Comparison of ENCODE assay signal across 18 cellular contexts in genomic region chr4:152806492-152807125, GRCh38. TPM values are rescaled to one million over a fixed set of nuclear protein-coding genes. Genes with fewer than 3 reads are reported as not detected.
DNase-seq lines count a peak whose midpoint lies in the region; ATAC-seq, FAIRE-seq and TF ChIP-seq lines count a peak whose summit lies in the region.
"Had no signal": no experiment of that assay in that cellular context is flagged by ENCODE, and none has a peak within 500 bp of the region (broad histone marks: within the 10 kb centered on the region; RNA-seq: fewer than 3 reads in every experiment).

No MANE protein-coding gene starts in this region.

- H3K4me1 Mint-ChIP-seq in HFFc6 (ENCODE audit: low read depth), result peaks cover 33% of the 10 kb centered on the region
- H3K4me1 Mint-ChIP-seq in natural killer cell, result peaks cover 39 to 42% of the 10 kb centered on the region in 2 donors

- CTCF ChIA-PET in GM12878 (lab: Yijun Ruan, JAX) (interaction anchor here (0.9 kb wide), 1 partner anchor 703 kb away, joined by 4 read pairs; no protein-coding TSS in a partner anchor), GM10248 (lab: Yijun Ruan, JAX) (no interaction called here)

- in situ Hi-C loops in GM12878 (cut with MboI), result no loop called here

- TF ChIP-seq EP300 in GM12878 (IDR thresholded peaks at IDR 0.05; ENCODE audit: borderline replicate concordance in 1 of 2, control insufficient read depth in 1 of 2, low read depth in 2 of 2, low read length in 2 of 2), result no peak

- peak; percentile 40 for ATAC-seq in GM12878
- no peak for ATAC-seq in natural killer cell
- no peak for ATAC-seq in Right ventricle myocardium inferior
- no peak for ATAC-seq in GM21390 (IDR thresholded peaks at IDR 0.05; ENCODE audit: unreplicated experiment)
- ATAC-seq: left lung had no signal

- peak; percentile 7 for DNase-seq in HFFc6
- no peak for DNase-seq in GM12878 (ENCODE audit: low read depth, low spot score)
- DNase-seq in natural killer cell, result no peak
- no peak for DNase-seq in Right ventricle myocardium inferior (ENCODE audit: missing footprints)
- no peak for DNase-seq in GM10248 (ENCODE audit: extremely low spot score)
- DNase-seq: activated CD4-positive, alpha-beta T cell treated with anti-CD3 and anti-CD28 coated beads for 48 hours; activated naive CD4-positive, alpha-beta T cell treated with anti-CD3 and anti-CD28 coated beads, Interleukin-2, amount 10 ng/mL, durations not matched to agents 7 days and 5 days; colonic mucosa; left lung; NCI-H1092; NCI-H2029; NCI-H446; nucleus accumbens; stimulated activated CD4-positive, alpha-beta T cell treated with anti-CD3 and anti-CD28 coated beads, Interleukin-12 subunit alpha, Interleukin-12 subunit beta, amount 100 ng/mL, for 4 hours had no signal

- no peak for TF ChIP-seq RAD21 in GM12878 (IDR thresholded peaks at IDR 0.05; ENCODE audit: insufficient read depth, low read depth, low read length)

- no peaks in the 10 kb centered on the region for H3K27me3 ChIP-seq in GM12878 (replicated peaks in 1 of 2; ENCODE audit: control insufficient read depth in 2 of 2, insufficient read depth in 2 of 2, low read length in 1 of 2)
- H3K27me3 ChIP-seq: colonic mucosa, left lung had no signal

- BruUV-seq in GM12878 (replicated peaks; lab: Mats Ljungman, UMichigan), result no TSS peak

- H3K36me3 ChIP-seq in GM12878 (ENCODE audit: control insufficient read depth in 2 of 2, insufficient read depth in 2 of 2, low read length in 1 of 2), result no peaks in the 10 kb centered on the region
- H3K36me3 ChIP-seq: colonic mucosa, left lung, thoracic aorta had no signal

- H3K27ac Mint-ChIP-seq in HFFc6 (0 out of 2 replicates have a peak overlapping the region, but pooled peaks have one; percentile 11), natural killer cell (peak overlapping the region; percentile 7 to 78)
- H3K27ac Mint-ChIP-seq: activated naive CD4-positive, alpha-beta T cell treated with anti-CD3 and anti-CD28 coated beads, Interleukin-2, amount 10 ng/mL, durations not matched to agents 7 days and 5 days had no signal

- H3K9ac ChIP-seq in GM12878 (ENCODE audit: control insufficient read depth, insufficient read depth, low read length), result no peak overlapping the region

- H3K79me2 ChIP-seq in GM12878 (ENCODE audit: control insufficient read depth, insufficient read depth, low read length), result peaks cover 2% of the 10 kb centered on the region; the same call in 1 of the 2 replicates

- intact Hi-C loops in GM12878 (cut with micrococcal nuclease; ENCODE audit: unreplicated experiment), result no loop called here
- intact Hi-C loops in natural killer cell (cut with micrococcal nuclease), result no loop called here
- intact Hi-C loops in Right ventricle myocardium inferior (cut with DNase I), result no loop called here

- H3K27me3 Mint-ChIP-seq in HFFc6 (ENCODE audit: insufficient read depth), result no peaks in the 10 kb centered on the region
- H3K27me3 Mint-ChIP-seq in natural killer cell (ENCODE audit: low read depth in 2 of 2), result no peaks in the 10 kb centered on the region
- H3K27me3 Mint-ChIP-seq: activated naive CD4-positive, alpha-beta T cell treated with anti-CD3 and anti-CD28 coated beads, Interleukin-2, amount 10 ng/mL, durations not matched to agents 7 days and 5 days had no signal

- H3K4me3 ChIP-seq in GM12878, result no peak overlapping the region
- H3K4me3 ChIP-seq: colonic mucosa, left lung, thoracic aorta had no signal

- H3K9me3 Mint-ChIP-seq in HFFc6 (no peaks in the 10 kb centered on the region), natural killer cell (no peaks in the 10 kb centered on the region)

- POLR2A ChIA-PET in GM12878 (lab: Charles Lee), result interaction anchor here (0.6 kb wide), 1 partner anchor 702 kb away, joined by 3 read pairs; no protein-coding TSS in a partner anchor
- POLR2A ChIA-PET in GM10248 (lab: Yijun Ruan, JAX), result no interaction called here

- H2AFZ ChIP-seq in GM12878 (ENCODE audit: control insufficient read depth, low read depth, low read length), result no peak overlapping the region

- SMC1A ChIA-PET in GM12878 (lab: Charles Lee; ENCODE audit: uncharacterized antibody, unreplicated experiment), result interaction anchor here (0.6 to 3.0 kb wide), 3 partner anchors 10 to 40 kb away, joined by 3 to 10 read pairs (median 3); no protein-coding TSS in a partner anchor

- no peaks in the 10 kb centered on the region for H3K9me3 ChIP-seq in GM12878 (replicated peaks; ENCODE audit: control insufficient read depth, insufficient read depth, low read length)
- H3K9me3 ChIP-seq: colonic mucosa, left lung, thoracic aorta had no signal

- 97% methylated on average over 3 of the region's 3 CpGs for WGBS in GM12878 (ENCODE audit: insufficient coverage, insufficient replicate concordance, low lambda C conversion rate, missing lambda C conversion rate)

- no peak overlapping the region for H3K4me2 ChIP-seq in GM12878 (ENCODE audit: control insufficient read depth, insufficient read depth)

- H3K4me1 ChIP-seq in GM12878 (ENCODE audit: control insufficient read depth, insufficient read depth, low read length), result no peaks in the 10 kb centered on the region
- H3K4me1 ChIP-seq: colonic mucosa had no signal

- H4K20me1 ChIP-seq in GM12878 (ENCODE audit: control insufficient read depth, insufficient read depth), result no peaks in the 10 kb centered on the region

- TF ChIP-seq CTCF in C4-2B (conservative IDR thresholded peaks at IDR 0.05) (no peak), HFFc6 (IDR thresholded peaks at IDR 0.05) (no peak), GM12878 (IDR thresholded peaks at IDR 0.05 in 2 of 3, conservative IDR thresholded peaks at IDR 0.05 in 1 of 3; ENCODE audit: control insufficient read depth in 2 of 3, extremely low read depth in 1 of 3, insufficient read depth in 1 of 3, low read depth in 3 of 3, low read length in 3 of 3) (no peak), natural killer cell (IDR thresholded peaks at IDR 0.05) (no peak), GM10248 (IDR thresholded peaks at IDR 0.05; ENCODE audit: control extremely low read depth, extremely low read depth, low read depth, missing control alignments) (no peak)

- no peak for FAIRE-seq in GM12878 (lab: Jason Lieb, UNC)

- no peak for TF ChIP-seq POLR2A in GM12878 (IDR thresholded peaks at IDR 0.05; ENCODE audit: low read depth, low read length)

- RAD21 ChIA-PET in GM12878 (lab: Charles Lee; ENCODE audit: unreplicated experiment), result no interaction called here

- peak overlapping the region; percentile 38; the same call in 1 of the 2 replicates for H3K27ac ChIP-seq in C4-2B
- H3K27ac ChIP-seq in GM12878 (ENCODE audit: control insufficient read depth, insufficient read depth), result no peak overlapping the region
- H3K27ac ChIP-seq: colonic mucosa, epithelial cell of prostate, left lung, thoracic aorta had no signal

- no peak overlapping the region; the same call in 1 of the 2 replicates for H3K4me3 Mint-ChIP-seq in HFFc6
- no peak overlapping the region for H3K4me3 Mint-ChIP-seq in natural killer cell
- H3K4me3 Mint-ChIP-seq: activated naive CD4-positive, alpha-beta T cell treated with anti-CD3 and anti-CD28 coated beads, Interleukin-2, amount 10 ng/mL, durations not matched to agents 7 days and 5 days had no signal

- H3K36me3 Mint-ChIP-seq in HFFc6 (ENCODE audit: low read depth) (peaks cover 19% of the 10 kb centered on the region), natural killer cell (no peaks in the 10 kb centered on the region)

TF ChIP-seq in GM12878, 131 proteins besides CTCF, POLR2A, EP300 and RAD21 (continues in another document):
- no peak for TF ChIP-seq BACH1 (IDR thresholded peaks at IDR 0.05; ENCODE audit: borderline replicate concordance)

RNA-seq across cellular contexts. Expression of gene ARFIP1, which starts 26.9 kb away (rescaled TPM):
- 10 to 100 TPM; 34.8 to 44.3 (median 37.7) TPM for total RNA-seq in HFFc6 (2021; fragmentation: NEBNext Ultra II Directional; extraction: Animal tissue kit (Norgen Biotek cat#: 25700))
- total RNA-seq in GM12878 (2013; cell fraction: nucleolus; rRNA removed), result 39.3 and 40.2 TPM in 2 replicates
- total RNA-seq in GM12878 (2014; rRNA removed) (17.1 and 22.1 TPM in 2 replicates), GM12878 (2014; rRNA removed; fragmentation: Illumina TruSeq; extraction: Trizol) (17.9 and 19.8 TPM in 2 replicates), GM12878 (2021) (12.8 TPM in 2 replicates), natural killer cell (10 to 100 TPM; 13.7 to 20.6 (median 14.6) TPM), Right ventricle myocardium inferior (13.4 TPM)
- polyA plus RNA-seq in GM12878 (2011; ENCODE audit: low read depth), result 4.6 TPM
- polyA plus RNA-seq in GM12878 (2011; rRNA removed) (21.7 and 36.3 TPM in 2 replicates), GM12878 (2014; fragmentation: Illumina TruSeq; extraction: Trizol) (13.8 and 16.9 TPM in 2 replicates), GM12878 (2014; fragmentation: Nextera tagmentation; extraction: Ambion mirVana) (10 to 100 TPM in 1 of 2 experiments, 1 to 10 TPM in 1; 9.5 to 11.0 TPM), GM12878 (2014; rRNA removed) (10.5 and 11.5 TPM in 2 replicates), GM12878 (2016; fragmentation: Nextera tagmentation; extraction: Ambion mirVana) (10 to 100 TPM; 18.3 to 18.9 TPM)
- polyA plus RNA-seq in GM12878 (2011; cell fraction: cytosol; rRNA removed), result 6.7 TPM in 2 replicates
- polyA plus RNA-seq in GM12878 (2011; cell fraction: nucleus; rRNA removed), result 11.5 and 16.9 TPM in 2 replicates
- 8.0 and 11.0 TPM in 2 replicates for polyA plus RNA-seq in GM12878 (2012)
- polyA minus RNA-seq in GM12878 (2011; rRNA and poly(A)+ RNA removed), result 14.1 and 14.8 TPM in 2 replicates
- polyA minus RNA-seq in GM12878 (2011; cell fraction: cytosol; rRNA and poly(A)+ RNA removed), result 7.8 and 10.2 TPM in 2 replicates
- 18.7 and 32.4 TPM in 2 replicates for polyA minus RNA-seq in GM12878 (2011; cell fraction: nucleus; rRNA and poly(A)+ RNA removed)

RNA-seq across cellular contexts. Expression of gene TIGD4, which starts 27.1 kb away (rescaled TPM):
- total RNA-seq in HFFc6 (2021; fragmentation: NEBNext Ultra II Directional; extraction: Animal tissue kit (Norgen Biotek cat#: 25700)), result under 1 TPM in 2 of 6 experiments, not detected in 4; 0.07 to 0.08 TPM
- total RNA-seq in GM12878 (2013; cell fraction: nucleolus; rRNA removed), result 1.5 and 1.8 TPM in 2 replicates
- 0.54 and 0.56 TPM in 2 replicates for total RNA-seq in GM12878 (2014; rRNA removed)
- total RNA-seq in GM12878 (2014; rRNA removed; fragmentation: Illumina TruSeq; extraction: Trizol), result 0.76 and 0.97 TPM in 2 replicates
- 0.45 and 0.46 TPM in 2 replicates for total RNA-seq in GM12878 (2021)
- polyA plus RNA-seq in GM12878 (2011; ENCODE audit: low read depth), result not detected
- 0.20 and 0.39 TPM in 2 replicates for polyA plus RNA-seq in GM12878 (2011; rRNA removed)
- polyA plus RNA-seq in GM12878 (2011; cell fraction: cytosol; rRNA removed), result 0.03 and 0.12 TPM in 2 replicates
- 0.07 and 0.22 TPM in 2 replicates for polyA plus RNA-seq in GM12878 (2011; cell fraction: nucleus; rRNA removed)
- 0.13 TPM in 1 of 2 replicates, not detected in the other for polyA plus RNA-seq in GM12878 (2012)
- polyA plus RNA-seq in GM12878 (2014; fragmentation: Illumina TruSeq; extraction: Trizol), result 0.41 and 0.63 TPM in 2 replicates
- under 1 TPM; 0.24 to 0.31 TPM for polyA plus RNA-seq in GM12878 (2014; fragmentation: Nextera tagmentation; extraction: Ambion mirVana)
- polyA plus RNA-seq in GM12878 (2014; rRNA removed), result 0.50 and 0.53 TPM in 2 replicates
- 1 to 10 TPM in 1 of 2 experiments, under 1 TPM in 1; 0.46 to 1.6 TPM for polyA plus RNA-seq in GM12878 (2016; fragmentation: Nextera tagmentation; extraction: Ambion mirVana)
- polyA minus RNA-seq in GM12878 (2011; rRNA and poly(A)+ RNA removed), result 0.07 TPM in 1 of 2 replicates, not detected in the other
- polyA minus RNA-seq in GM12878 (2011; cell fraction: cytosol; rRNA and poly(A)+ RNA removed), result not detected in 2 replicates
- 0.48 and 0.67 TPM in 2 replicates for polyA minus RNA-seq in GM12878 (2011; cell fraction: nucleus; rRNA and poly(A)+ RNA removed)
- total RNA-seq in natural killer cell, result not detected
- not detected for total RNA-seq in Right ventricle myocardium inferior
